Comparison of ENCODE assay signal across 16 cellular contexts in the genomic region with DNA sequence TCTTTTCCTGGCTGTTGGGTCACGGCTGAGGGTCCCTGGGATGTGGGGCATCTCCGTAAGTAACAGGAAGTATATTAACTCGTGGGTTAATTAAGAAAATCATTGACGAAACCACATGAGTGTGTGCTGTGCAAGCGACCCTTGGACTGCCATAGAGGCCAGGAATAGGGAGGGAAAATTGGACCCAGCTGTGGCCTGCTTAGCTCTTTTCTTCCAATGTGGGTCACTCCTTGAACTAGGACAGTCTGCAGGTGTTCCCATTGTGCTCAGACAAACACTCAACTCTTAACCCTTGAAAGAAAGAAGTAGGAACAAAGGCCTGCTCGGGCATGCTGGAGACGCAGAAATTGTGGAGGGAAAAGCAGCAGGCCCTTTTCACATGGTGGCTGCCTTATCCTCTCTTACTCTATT. TPM values are rescaled to one million over a fixed set of nuclear protein-coding genes. Genes with fewer than 3 reads are reported as not detected.
DNase-seq lines count a peak whose midpoint lies in the region; ATAC-seq and TF ChIP-seq lines count a peak whose summit lies in the region.
"Had no signal": no experiment of that assay in that cellular context is flagged by ENCODE, and none has a peak within 500 bp of the region (broad histone marks: within the 10 kb centered on the region; RNA-seq: fewer than 3 reads in every experiment).

No MANE protein-coding gene starts in this region.

- no peak overlapping the region for H3K9ac ChIP-seq in duodenal mucosa (ENCODE audit: low read depth in 1 of 2, low read length in 2 of 2)

- in situ Hi-C loops in gastrocnemius medialis (cut with MboI; ENCODE audit: low sequenced_read_pairs in 4 of 4) = loop anchor here in 3 of 4 donors (10.0 kb wide), 2 partner anchors 86 to 216 kb away; a partner anchor contains a TSS

- ATAC-seq in aorta (ENCODE audit: low FRiP score) (no peak), gastrocnemius medialis (no peak)
- ATAC-seq: stimulated activated naive CD8-positive, alpha-beta T cell treated with anti-CD3 and anti-CD28 coated beads, Interleukin-15, Interleukin-2, amounts not matched to agents 100 U/mL and 50 U/mL, for 24 hours had no signal

- TF ChIP-seq POLR2A in gastrocnemius medialis (IDR thresholded peaks at IDR 0.05) = no peak

- BruUV-seq in Caco-2 (replicated peaks; lab: Mats Ljungman, UMichigan) = no TSS peak

- H3K4me3 Mint-ChIP-seq in Caco-2 (ENCODE audit: unreplicated experiment) (no peak overlapping the region), nephron (peak overlapping the region in 2 of 3 experiments; percentile 28 to 34)
- H3K4me3 Mint-ChIP-seq in activated CD4-positive, alpha-beta memory T cell treated with anti-CD3 and anti-CD28 coated beads for 36 hours = no peak overlapping the region
- H3K4me3 Mint-ChIP-seq: CD4-positive, alpha-beta memory T cell had no signal

- peak overlapping the region; percentile 37 for H3K27ac Mint-ChIP-seq in Caco-2 (ENCODE audit: unreplicated experiment)
- H3K27ac Mint-ChIP-seq in nephron = peak overlapping the region; percentile 90 to 99 (median 99)
- H3K27ac Mint-ChIP-seq in activated CD4-positive, alpha-beta memory T cell treated with anti-CD3 and anti-CD28 coated beads for 36 hours = no peak overlapping the region
- H3K27ac Mint-ChIP-seq: CD4-positive, alpha-beta memory T cell had no signal

- CTCF ChIA-PET in Caco-2 (lab: Charles Lee) = interaction anchor here (0.7 to 1.4 kb wide), 2 partner anchors 26 to 50 kb away, joined by 4 to 5 read pairs; a partner anchor contains a TSS
- CTCF ChIA-PET in activated CD4-positive, alpha-beta memory T cell treated with anti-CD3 and anti-CD28 coated beads for 36 hours (lab: Charles Lee) = no interaction called here

- H3K4me3 ChIP-seq in Caco-2 (ENCODE audit: low read depth, low read length) = no peak overlapping the region
- H3K4me3 ChIP-seq in duodenal mucosa (ENCODE audit: low read depth in 1 of 2, low read length in 2 of 2) = no peak overlapping the region
- H3K4me3 ChIP-seq in aorta (ENCODE audit: low read length in 2 of 2) = no peak overlapping the region
- H3K4me3 ChIP-seq in gastrocnemius medialis = no peak overlapping the region
- H3K4me3 ChIP-seq: sigmoid colon, transverse colon had no signal

- peak overlapping the region; percentile 26 for H3K27ac ChIP-seq in duodenal mucosa (ENCODE audit: low read depth, low read length)
- H3K27ac ChIP-seq in aorta (ENCODE audit: low read depth in 1 of 2, low read length in 2 of 2) = no peak overlapping the region
- no peak overlapping the region for H3K27ac ChIP-seq in gastrocnemius medialis
- H3K27ac ChIP-seq: sigmoid colon, transverse colon had no signal

- peak in 1 of 2 experiments; percentile 21 for DNase-seq in Caco-2
- DNase-seq in NCI-H1436 (lab: John Stamatoyannopoulos, UW) = peak; percentile 72
- DNase-seq in activated CD4-positive, alpha-beta memory T cell treated with anti-CD3 and anti-CD28 coated beads for 36 hours = no peak
- no peak for DNase-seq in aorta
- no peak for DNase-seq in gastrocnemius medialis
- no peak for DNase-seq in NCI-H2171 treated with DMSO at 0.1 percent for 48 hours (lab: John Stamatoyannopoulos, UW)
- DNase-seq: activated CD4-positive, alpha-beta T cell treated with anti-CD3 and anti-CD28 coated beads, Interleukin-2, amount 50 U/mL, for 1 hour; CD4-positive, alpha-beta memory T cell; NCI-H2029; occipital lobe; RPMI8226; sigmoid colon; stimulated activated naive CD8-positive, alpha-beta T cell treated with anti-CD3 and anti-CD28 coated beads, Interleukin-15, Interleukin-2, amounts not matched to agents 100 U/mL and 50 U/mL, for 24 hours; transverse colon had no signal

- no peaks in the 10 kb centered on the region for H3K36me3 Mint-ChIP-seq in Caco-2 (ENCODE audit: insufficient read depth, unreplicated experiment)
- H3K36me3 Mint-ChIP-seq in nephron (ENCODE audit: low read depth) = peaks cover 3% of the 10 kb centered on the region
- no peaks in the 10 kb centered on the region for H3K36me3 Mint-ChIP-seq in activated CD4-positive, alpha-beta memory T cell treated with anti-CD3 and anti-CD28 coated beads for 36 hours
- H3K36me3 Mint-ChIP-seq: CD4-positive, alpha-beta memory T cell had no signal

- 92 to 96% methylated on average over 7 of the region's 7 CpGs for WGBS in aorta, 2 donors

- TF ChIP-seq CTCF in Caco-2 (IDR thresholded peaks at IDR 0.05; ENCODE audit: insufficient read depth in 1 of 2, low read depth in 1 of 2, low read length in 1 of 2, severe bottlenecking in 1 of 2, unreplicated experiment in 1 of 2) (no peak), nephron (IDR thresholded peaks at IDR 0.05; ENCODE audit: unreplicated experiment in 3 of 3) (no peak), gastrocnemius medialis (IDR thresholded peaks at IDR 0.05 in 4 of 5, conservative IDR thresholded peaks at IDR 0.05 in 1 of 5) (no peak)

- H3K4me1 Mint-ChIP-seq in Caco-2 (ENCODE audit: low read depth, unreplicated experiment) (peaks cover 14% of the 10 kb centered on the region), nephron (no peaks in the 10 kb centered on the region)
- peaks cover 3% of the 10 kb centered on the region for H3K4me1 Mint-ChIP-seq in activated CD4-positive, alpha-beta memory T cell treated with anti-CD3 and anti-CD28 coated beads for 36 hours (ENCODE audit: low read depth)
- H3K4me1 Mint-ChIP-seq: CD4-positive, alpha-beta memory T cell had no signal

- H3K27me3 Mint-ChIP-seq in Caco-2 (ENCODE audit: insufficient read depth, unreplicated experiment) (no peaks in the 10 kb centered on the region), nephron (ENCODE audit: low read depth) (peaks cover 3% of the 10 kb centered on the region)
- H3K27me3 Mint-ChIP-seq in activated CD4-positive, alpha-beta memory T cell treated with anti-CD3 and anti-CD28 coated beads for 36 hours = peaks cover 3% of the 10 kb centered on the region

- intact Hi-C loops in Caco-2 (cut with micrococcal nuclease; ENCODE audit: unreplicated experiment) = no loop called here
- intact Hi-C loops in activated CD4-positive, alpha-beta memory T cell treated with anti-CD3 and anti-CD28 coated beads for 36 hours (cut with micrococcal nuclease) = no loop called here
- intact Hi-C loops in aorta (cut with DNase I) = no loop called here
- intact Hi-C loops in gastrocnemius medialis (cut with DNase I; ENCODE audit: low total_unique reads) = no loop called here

- H3K36me3 ChIP-seq in Caco-2 (ENCODE audit: control insufficient read depth, insufficient read depth, low read length) = no peaks in the 10 kb centered on the region
- no peaks in the 10 kb centered on the region for H3K36me3 ChIP-seq in duodenal mucosa (ENCODE audit: control insufficient read depth in 1 of 2, insufficient read depth in 2 of 2, low read length in 2 of 2)
- no peaks in the 10 kb centered on the region for H3K36me3 ChIP-seq in aorta (ENCODE audit: control insufficient read depth in 1 of 2, insufficient read depth in 2 of 2, low read length in 1 of 2)
- H3K36me3 ChIP-seq in gastrocnemius medialis = no peaks in the 10 kb centered on the region
- H3K36me3 ChIP-seq: sigmoid colon, transverse colon had no signal

- H3K9me3 Mint-ChIP-seq in Caco-2 (ENCODE audit: unreplicated experiment) (peaks cover 10% of the 10 kb centered on the region), nephron (peaks cover 20% of the 10 kb centered on the region)
- H3K9me3 Mint-ChIP-seq in activated CD4-positive, alpha-beta memory T cell treated with anti-CD3 and anti-CD28 coated beads for 36 hours = no peaks in the 10 kb centered on the region
- H3K9me3 Mint-ChIP-seq: CD4-positive, alpha-beta memory T cell had no signal

- peaks cover 20% of the 10 kb centered on the region for H3K9me3 ChIP-seq in Caco-2
- no peaks in the 10 kb centered on the region for H3K9me3 ChIP-seq in duodenal mucosa (ENCODE audit: control insufficient read depth in 1 of 2, low read length in 2 of 2)
- H3K9me3 ChIP-seq in aorta (ENCODE audit: control insufficient read depth, low read length) = no peaks in the 10 kb centered on the region
- no peaks in the 10 kb centered on the region for H3K9me3 ChIP-seq in gastrocnemius medialis
- H3K9me3 ChIP-seq: sigmoid colon, transverse colon had no signal

- POLR2A ChIA-PET in Caco-2 (lab: Charles Lee) = interaction anchor here (2.0 kb wide), 1 partner anchor 25 kb away, joined by 6 read pairs; a partner anchor contains a TSS
- POLR2A ChIA-PET in activated CD4-positive, alpha-beta memory T cell treated with anti-CD3 and anti-CD28 coated beads for 36 hours (lab: Charles Lee) = no interaction called here

- H3K4me1 ChIP-seq in Caco-2 = peaks cover 17% of the 10 kb centered on the region
- peaks cover 28 to 43% of the 10 kb centered on the region in 2 donors for H3K4me1 ChIP-seq in duodenal mucosa (ENCODE audit: control insufficient read depth in 1 of 2, insufficient read depth in 2 of 2, low read length in 2 of 2)
- no peaks in the 10 kb centered on the region for H3K4me1 ChIP-seq in aorta (ENCODE audit: control insufficient read depth in 1 of 2, insufficient read depth in 2 of 2, low read length in 2 of 2)
- no peaks in the 10 kb centered on the region for H3K4me1 ChIP-seq in gastrocnemius medialis

- no peaks in the 10 kb centered on the region for H3K27me3 ChIP-seq in Caco-2 (replicated peaks; ENCODE audit: control insufficient read depth, insufficient read depth, low read length)
- no peaks in the 10 kb centered on the region for H3K27me3 ChIP-seq in duodenal mucosa (ENCODE audit: control insufficient read depth in 1 of 2, insufficient read depth in 2 of 2, low read length in 2 of 2)
- no peaks in the 10 kb centered on the region for H3K27me3 ChIP-seq in aorta (ENCODE audit: control insufficient read depth in 1 of 2, insufficient read depth in 2 of 2, low read length in 1 of 2)
- no peaks in the 10 kb centered on the region for H3K27me3 ChIP-seq in gastrocnemius medialis
- H3K27me3 ChIP-seq: sigmoid colon, transverse colon had no signal

RNA-seq across cellular contexts. Expression of a gene that starts 25.6 kb away (rescaled TPM):
- 48.4 and 48.5 TPM in 2 replicates for total RNA-seq in Caco-2 (2022)
- 10 to 100 TPM; 11.1 to 12.9 TPM for total RNA-seq in activated CD4-positive, alpha-beta memory T cell treated with anti-CD3 and anti-CD28 coated beads for 36 hours
- total RNA-seq in aorta = 10 to 100 TPM; 39.8 to 46.1 TPM
- polyA plus RNA-seq in aorta = 10 to 100 TPM; 16.3 to 17.0 TPM
- total RNA-seq in gastrocnemius medialis = 10 to 100 TPM; 33.7 to 54.0 (median 37.8) TPM

Comparison
In these comparisons a context has a peak if more than half of its experiments do, and no peak if none do; other contexts are left out.
1. H3K4me3 Mint-ChIP-seq: peak in nephron (2 of 3); none in Caco-2 (single experiment) and activated CD4-positive, alpha-beta memory T cell treated with anti-CD3 and anti-CD28 coated beads for 36 hours (single experiment).